Comparison of ENCODE assay signal across 26 cellular contexts in the genomic region with DNA sequence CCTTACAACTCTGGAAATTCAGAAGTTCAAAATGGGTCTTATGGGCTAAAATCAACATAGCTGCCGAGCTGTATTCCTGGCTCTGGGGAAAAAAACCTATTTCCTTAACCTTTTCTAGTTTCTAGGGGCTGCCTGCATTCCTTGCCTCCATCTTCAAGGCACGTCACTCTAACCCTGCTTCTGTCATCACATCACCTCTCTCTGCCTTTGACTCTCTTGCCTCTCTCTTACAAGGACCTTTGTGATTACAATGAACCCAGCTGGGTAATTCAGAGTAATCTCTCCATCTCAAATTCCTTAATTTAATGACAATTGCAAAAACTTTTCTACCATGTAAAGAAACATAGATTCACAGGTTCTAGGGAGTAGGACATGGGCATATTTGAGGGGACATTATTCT.
DNase-seq lines count a peak whose midpoint lies in the region; ATAC-seq, FAIRE-seq and TF ChIP-seq lines count a peak whose summit lies in the region.
"Had no signal": no experiment of that assay in that cellular context is flagged by ENCODE, and none has a peak within 500 bp of the region (broad histone marks: within the 10 kb centered on the region; RNA-seq: fewer than 3 reads in every experiment).

No MANE protein-coding gene starts in this region.

- no peaks in the 10 kb centered on the region for H3K23me2 ChIP-seq in H1 (ENCODE audit: low read depth, low read length)

- no peak overlapping the region for H3K4ac ChIP-seq in H1 (replicated peaks; ENCODE audit: insufficient read length, low read depth, low read length)

- no peak overlapping the region for H2AK5ac ChIP-seq in H1 (ENCODE audit: low read depth, low read length)

- no peak for TF ChIP-seq EP300 in H1 (IDR thresholded peaks at IDR 0.05; ENCODE audit: borderline replicate concordance in 1 of 2, low read depth in 2 of 2, low read length in 2 of 2)

- H4K8ac ChIP-seq in H1 (ENCODE audit: extremely low read depth, insufficient read depth, low read length) = no peak overlapping the region

- 0 out of 4 replicates have a peak overlapping the region, but pooled peaks of 1 of the 2 experiments have one; percentile 8 for H3K4me2 ChIP-seq in H1 (ENCODE audit: insufficient read depth in 1 of 2, low read depth in 2 of 2, low read length in 2 of 2)
- H3K4me2 ChIP-seq: A549; BLaER1 treated with 17β-estradiol and CSF1 and Interleukin-3, amounts not matched to agents 10 nM and 100 nM had no signal

- no peak overlapping the region for H2BK12ac ChIP-seq in H1 (ENCODE audit: low read depth, low read length)

- no peak overlapping the region for H2BK20ac ChIP-seq in H1 (ENCODE audit: low read length)

- no peak for DNase-seq in activated CD4-positive, alpha-beta memory T cell treated with anti-CD3 and anti-CD28 coated beads, Interleukin-2, amount 10 ng/mL, durations not matched to agents 7 days and 5 days
- no peak for DNase-seq in activated CD4-positive, alpha-beta memory T cell treated with anti-CD3 and anti-CD28 coated beads for 36 hours
- DNase-seq in NT2/D1 (ENCODE audit: low read depth, low spot score) (peak; percentile 56), H1 (ENCODE audit: low read depth in 1 of 2, low spot score in 2 of 2) (no peak), endothelial cell (ENCODE audit: low spot score) (no peak)
- DNase-seq: AML-193; CD4-positive, alpha-beta T cell; DMS79; EL; GDM1; GOT3; KBM-7; MV-4-11; NCI-H1105; NCI-H1436 treated with DMSO at 0.1 percent for 48 hours; NCI-H187 treated with DMSO at 0.1 percent for 48 hours; NCI-H526; SHP77 had no signal

- H3K9me3 ChIP-seq in NT2/D1 (ENCODE audit: insufficient read depth, low read length) (no peaks in the 10 kb centered on the region), H1 (ENCODE audit: insufficient read depth in 2 of 2, low read depth in 1 of 2, low read length in 1 of 2) (no peaks in the 10 kb centered on the region), subcutaneous abdominal adipose tissue (ENCODE audit: control insufficient read depth in 5 of 5, low read length in 5 of 5) (no peaks in the 10 kb centered on the region)
- H3K9me3 ChIP-seq: A549; BLaER1 treated with 17β-estradiol and CSF1 and Interleukin-3, amounts not matched to agents 10 nM and 100 nM had no signal

- H4K5ac ChIP-seq in H1 (ENCODE audit: insufficient read length, low read depth, low read length) = no peak overlapping the region

- no peak for ATAC-seq in HG03095 (IDR thresholded peaks at IDR 0.05; ENCODE audit: unreplicated experiment)
- ATAC-seq: A549, Panc1 had no signal

- no peaks in the 10 kb centered on the region for H4K20me1 ChIP-seq in H1 (replicated peaks in 1 of 2; ENCODE audit: control insufficient read depth in 1 of 2, insufficient read depth in 2 of 2, low read length in 2 of 2)
- H4K20me1 ChIP-seq: BLaER1 treated with 17β-estradiol and CSF1 and Interleukin-3, amounts not matched to agents 10 nM and 100 nM had no signal

- no peak overlapping the region for H3K27ac ChIP-seq in H1 (ENCODE audit: low read depth, low read length)
- H3K27ac ChIP-seq in subcutaneous abdominal adipose tissue (ENCODE audit: low read depth, low read length) = peak overlapping the region; percentile 38
- H3K27ac ChIP-seq: A549; BLaER1 treated with 17β-estradiol and CSF1 and Interleukin-3, amounts not matched to agents 10 nM and 100 nM; RWPE1 had no signal

- H3K4me1 ChIP-seq in NT2/D1 (ENCODE audit: insufficient read depth, insufficient read length) = no peaks in the 10 kb centered on the region
- peaks cover 0 to 7% (median 3%) of the 10 kb centered on the region in 4 experiments; a peak in 3 of 7 replicates for H3K4me1 ChIP-seq in H1 (replicated peaks in 1 of 4; ENCODE audit: control insufficient read depth in 3 of 4, insufficient read depth in 4 of 4, low read length in 3 of 4)
- peaks cover 0 to 32% (median 8%) of the 10 kb centered on the region in 5 donors for H3K4me1 ChIP-seq in subcutaneous abdominal adipose tissue (ENCODE audit: control insufficient read depth in 5 of 5, insufficient read depth in 5 of 5, low read length in 5 of 5)
- H3K4me1 ChIP-seq: A549 had no signal

- no peak overlapping the region for H3K23ac ChIP-seq in H1 (ENCODE audit: insufficient read length)

- CTCF ChIA-PET in activated CD4-positive, alpha-beta memory T cell treated with anti-CD3 and anti-CD28 coated beads, Interleukin-2, amount 10 ng/mL, durations not matched to agents 7 days and 5 days (lab: Charles Lee) = no interaction called here
- CTCF ChIA-PET in activated CD4-positive, alpha-beta memory T cell treated with anti-CD3 and anti-CD28 coated beads for 36 hours (lab: Charles Lee) = no interaction called here
- CTCF ChIA-PET in H1 (lab: Charles Lee; ENCODE audit: partially characterized antibody) = no interaction called here

- POLR2A ChIA-PET in activated CD4-positive, alpha-beta memory T cell treated with anti-CD3 and anti-CD28 coated beads, Interleukin-2, amount 10 ng/mL, durations not matched to agents 7 days and 5 days (lab: Charles Lee) = no interaction called here
- POLR2A ChIA-PET in activated CD4-positive, alpha-beta memory T cell treated with anti-CD3 and anti-CD28 coated beads for 36 hours (lab: Charles Lee) = no interaction called here
- POLR2A ChIA-PET in H1 (lab: Charles Lee; ENCODE audit: partially characterized antibody) = no interaction called here

- no peak overlapping the region for H2AFZ ChIP-seq in H1 (ENCODE audit: low read length)

- no peak overlapping the region for H2BK120ac ChIP-seq in H1 (replicated peaks; ENCODE audit: low read depth, low read length)

- H3K4me1 Mint-ChIP-seq in activated CD4-positive, alpha-beta memory T cell treated with anti-CD3 and anti-CD28 coated beads, Interleukin-2, amount 10 ng/mL, durations not matched to agents 7 days and 5 days = peaks cover 18% of the 10 kb centered on the region
- peaks cover 7% of the 10 kb centered on the region for H3K4me1 Mint-ChIP-seq in activated CD4-positive, alpha-beta memory T cell treated with anti-CD3 and anti-CD28 coated beads for 36 hours (ENCODE audit: low read depth)
- H3K4me1 Mint-ChIP-seq in endothelial cell (ENCODE audit: unreplicated experiment) = no peaks in the 10 kb centered on the region

- no peak overlapping the region for H2BK5ac ChIP-seq in H1 (ENCODE audit: low read depth, low read length)

- no peak overlapping the region for H4K91ac ChIP-seq in H1 (replicated peaks; ENCODE audit: insufficient read length, low read length)

- H3K18ac ChIP-seq in H1 (ENCODE audit: extremely low read depth, low read length) = no peak overlapping the region

- H3K27me3 ChIP-seq in NT2/D1 (ENCODE audit: insufficient read depth, insufficient read length) (no peaks in the 10 kb centered on the region), H1 (replicated peaks in 1 of 4; ENCODE audit: control insufficient read depth in 3 of 4, extremely low read depth in 1 of 4, insufficient read depth in 3 of 4, low read length in 3 of 4) (no peaks in the 10 kb centered on the region), subcutaneous abdominal adipose tissue (ENCODE audit: control insufficient read depth in 5 of 5, insufficient read depth in 4 of 5, low read length in 5 of 5) (no peaks in the 10 kb centered on the region)
- H3K27me3 ChIP-seq: BLaER1 treated with 17β-estradiol and CSF1 and Interleukin-3, amounts not matched to agents 10 nM and 100 nM had no signal

- H3K9me3 Mint-ChIP-seq in activated CD4-positive, alpha-beta memory T cell treated with anti-CD3 and anti-CD28 coated beads, Interleukin-2, amount 10 ng/mL, durations not matched to agents 7 days and 5 days = no peaks in the 10 kb centered on the region
- no peaks in the 10 kb centered on the region for H3K9me3 Mint-ChIP-seq in activated CD4-positive, alpha-beta memory T cell treated with anti-CD3 and anti-CD28 coated beads for 36 hours
- peaks cover 5% of the 10 kb centered on the region for H3K9me3 Mint-ChIP-seq in endothelial cell (ENCODE audit: unreplicated experiment)
- H3K9me3 Mint-ChIP-seq: CD4-positive, alpha-beta T cell had no signal

- no peak overlapping the region for H3K56ac ChIP-seq in H1 (replicated peaks; ENCODE audit: insufficient read length, low read depth, low read length)

- WGBS in H1 (ENCODE audit: extremely low coverage in 1 of 2, insufficient coverage in 1 of 2, insufficient read length in 1 of 2, insufficient replicate concordance in 2 of 2, low coverage in 1 of 2, low lambda C conversion rate in 2 of 2, missing lambda C conversion rate in 1 of 2), 2 experiments = 45% methylated on average over 2 of the region's 2 CpGs; no CpG with 5 or more reads in 1 of the 2 experiments

- intact Hi-C loops in activated CD4-positive, alpha-beta memory T cell treated with anti-CD3 and anti-CD28 coated beads for 36 hours (cut with micrococcal nuclease) = no loop called here

- no peak for TF ChIP-seq CTCF in H1 (IDR thresholded peaks at IDR 0.05; ENCODE audit: control extremely low read depth in 1 of 3, insufficient read depth in 1 of 3, low read depth in 1 of 3, low read length in 3 of 3)
- TF ChIP-seq CTCF in endothelial cell (IDR thresholded peaks at IDR 0.05; ENCODE audit: unreplicated experiment) = no peak

- H3K79me1 ChIP-seq in H1 (ENCODE audit: low read depth, low read length) = no peaks in the 10 kb centered on the region

- no peak for TF ChIP-seq POLR2A in H1 (IDR thresholded peaks at IDR 0.05; ENCODE audit: control extremely low read depth in 1 of 2, low read depth in 2 of 2, low read length in 2 of 2)

- H3K36me3 ChIP-seq in NT2/D1 (ENCODE audit: insufficient read depth, insufficient read length, low read length) = no peaks in the 10 kb centered on the region
- no peaks in the 10 kb centered on the region for H3K36me3 ChIP-seq in H1 (ENCODE audit: control insufficient read depth in 2 of 4, insufficient read depth in 4 of 4, low read length in 3 of 4)
- no peaks in the 10 kb centered on the region for H3K36me3 ChIP-seq in subcutaneous abdominal adipose tissue (ENCODE audit: control insufficient read depth in 5 of 5, insufficient read depth in 5 of 5, low read length in 5 of 5)
- H3K36me3 ChIP-seq: BLaER1 treated with 17β-estradiol and CSF1 and Interleukin-3, amounts not matched to agents 10 nM and 100 nM had no signal

- no peak for TF ChIP-seq RAD21 in H1 (IDR thresholded peaks at IDR 0.05 in 1 of 2, conservative IDR thresholded peaks at IDR 0.05 in 1 of 2; ENCODE audit: low read depth in 2 of 2, low read length in 2 of 2)

- no peak overlapping the region for H3K4me3 ChIP-seq in NT2/D1 (ENCODE audit: insufficient read length, low read depth)
- no peak overlapping the region for H3K4me3 ChIP-seq in H1 (ENCODE audit: extremely low read depth in 1 of 4, insufficient read depth in 2 of 4, low read depth in 3 of 4, low read length in 4 of 4)
- no peak overlapping the region for H3K4me3 ChIP-seq in subcutaneous abdominal adipose tissue (ENCODE audit: low read depth in 1 of 5, low read length in 5 of 5)
- H3K4me3 ChIP-seq: A549; BLaER1 treated with 17β-estradiol and CSF1 and Interleukin-3, amounts not matched to agents 10 nM and 100 nM; GM12878 had no signal

- no peak overlapping the region for H3K4me3 Mint-ChIP-seq in activated CD4-positive, alpha-beta memory T cell treated with anti-CD3 and anti-CD28 coated beads, Interleukin-2, amount 10 ng/mL, durations not matched to agents 7 days and 5 days
- no peak overlapping the region for H3K4me3 Mint-ChIP-seq in activated CD4-positive, alpha-beta memory T cell treated with anti-CD3 and anti-CD28 coated beads for 36 hours
- H3K4me3 Mint-ChIP-seq in endothelial cell (ENCODE audit: unreplicated experiment) = no peak overlapping the region
- H3K4me3 Mint-ChIP-seq: CD4-positive, alpha-beta T cell had no signal

- no peak overlapping the region for H3K14ac ChIP-seq in H1 (ENCODE audit: insufficient read length)

- peak overlapping the region; percentile 63 for H3K27ac Mint-ChIP-seq in activated CD4-positive, alpha-beta memory T cell treated with anti-CD3 and anti-CD28 coated beads, Interleukin-2, amount 10 ng/mL, durations not matched to agents 7 days and 5 days
- H3K27ac Mint-ChIP-seq in activated CD4-positive, alpha-beta memory T cell treated with anti-CD3 and anti-CD28 coated beads for 36 hours = no peak overlapping the region
- no peak overlapping the region for H3K27ac Mint-ChIP-seq in endothelial cell (ENCODE audit: unreplicated experiment)
- H3K27ac Mint-ChIP-seq: CD4-positive, alpha-beta T cell had no signal

- peak; percentile 83 for FAIRE-seq in H1 (lab: Jason Lieb, UNC)
- FAIRE-seq: A549, GM12878, HTR-8/SVneo had no signal

- H2BK15ac ChIP-seq in H1 (ENCODE audit: low read length) = no peak overlapping the region

- H3K36me3 Mint-ChIP-seq in activated CD4-positive, alpha-beta memory T cell treated with anti-CD3 and anti-CD28 coated beads, Interleukin-2, amount 10 ng/mL, durations not matched to agents 7 days and 5 days (ENCODE audit: low read depth) = no peaks in the 10 kb centered on the region
- H3K36me3 Mint-ChIP-seq in activated CD4-positive, alpha-beta memory T cell treated with anti-CD3 and anti-CD28 coated beads for 36 hours = no peaks in the 10 kb centered on the region
- H3K36me3 Mint-ChIP-seq in endothelial cell (ENCODE audit: low read depth, unreplicated experiment) = peaks cover 5% of the 10 kb centered on the region

- no peaks in the 10 kb centered on the region for H3K79me2 ChIP-seq in H1 (ENCODE audit: control insufficient read depth in 1 of 2, insufficient read depth in 2 of 2, low read length in 2 of 2)

- H3K27me3 Mint-ChIP-seq in activated CD4-positive, alpha-beta memory T cell treated with anti-CD3 and anti-CD28 coated beads, Interleukin-2, amount 10 ng/mL, durations not matched to agents 7 days and 5 days = no peaks in the 10 kb centered on the region
- no peaks in the 10 kb centered on the region for H3K27me3 Mint-ChIP-seq in activated CD4-positive, alpha-beta memory T cell treated with anti-CD3 and anti-CD28 coated beads for 36 hours
- H3K27me3 Mint-ChIP-seq in endothelial cell (ENCODE audit: unreplicated experiment) = peaks cover 2% of the 10 kb centered on the region

- H3K9ac ChIP-seq in NT2/D1 (ENCODE audit: insufficient read length, low read depth) (no peak overlapping the region), H1 (replicated peaks in 1 of 4; ENCODE audit: extremely low read depth in 1 of 4, low read depth in 3 of 4, low read length in 3 of 4) (no peak overlapping the region), subcutaneous abdominal adipose tissue (ENCODE audit: low read length in 5 of 5) (no peak overlapping the region)
- H3K9ac ChIP-seq: BLaER1 treated with 17β-estradiol and CSF1 and Interleukin-3, amounts not matched to agents 10 nM and 100 nM had no signal
